ENCODE assay signal across 20 cellular contexts in the genomic region with DNA sequence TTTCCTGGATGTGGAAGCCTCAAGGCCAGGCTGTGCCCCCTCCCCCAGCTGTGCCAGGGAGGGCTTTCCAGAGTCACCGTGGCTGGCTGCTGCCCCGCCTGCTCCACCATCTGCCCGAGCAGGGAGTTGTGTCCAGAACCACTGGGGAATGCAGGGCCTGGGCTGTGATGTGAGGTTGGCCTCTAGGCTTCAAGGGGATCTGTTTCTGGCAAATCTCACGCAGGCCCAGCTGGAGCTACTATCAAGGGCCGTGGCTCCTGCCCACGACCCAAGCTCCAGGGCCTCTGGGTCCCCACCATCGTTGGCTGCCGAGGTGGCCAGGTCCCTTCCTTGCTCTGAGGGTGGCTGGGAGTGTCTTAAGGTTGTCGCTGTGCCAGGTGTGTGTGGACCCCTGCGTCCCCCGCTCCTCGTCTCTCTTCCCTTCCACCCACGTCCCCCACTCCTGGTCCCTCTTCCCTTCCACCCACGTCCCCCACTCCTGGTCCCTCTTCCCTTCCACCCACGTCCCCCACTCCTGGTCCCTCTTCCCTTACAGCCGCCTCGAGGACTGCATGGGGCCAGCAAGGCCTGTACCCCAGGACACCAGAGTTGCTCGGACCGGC. TPM values are rescaled to one million over a fixed set of nuclear protein-coding genes. Genes with fewer than 3 reads are reported as not detected.
A peak's percentile ranks its signal among the peaks of the same experiment; 100 is the strongest.
DNase-seq lines count a peak whose midpoint lies in the region; ATAC-seq and TF ChIP-seq lines count a peak whose summit lies in the region.
"Had no signal": no experiment of that assay in that cellular context is flagged by ENCODE, and none has a peak within 500 bp of the region (broad histone marks: within the 10 kb centered on the region; RNA-seq: fewer than 3 reads in every experiment).

No MANE protein-coding gene starts in this region.

- no peak overlapping the region for H3K4ac ChIP-seq in mesenchymal stem cell (ENCODE audit: low read depth in 1 of 2, low read length in 2 of 2)

- H2AK5ac ChIP-seq in mesenchymal stem cell (ENCODE audit: low read length, severe bottlenecking) = no peak overlapping the region

- H4K91ac ChIP-seq in mesenchymal stem cell (ENCODE audit: low read length) = peak overlapping the region; percentile 8

- no peak overlapping the region for H2BK120ac ChIP-seq in mesenchymal stem cell (ENCODE audit: low read depth, low read length)

- ATAC-seq in stimulated activated memory B cell treated with anti-CD40 and anti-IgM and Interleukin-4, amounts not matched to agents 10 μg/mL and 1 μg/mL and 100 μg/mL, for 72 hours = peak; percentile 62

- H3K9me3 ChIP-seq in mesenchymal stem cell (ENCODE audit: control insufficient read depth, low read length) (no peaks in the 10 kb centered on the region), GM23248 (ENCODE audit: low read depth) (no peaks in the 10 kb centered on the region)

- intact Hi-C loops in CD14-positive monocyte (cut with micrococcal nuclease) = no loop called here

- no peak overlapping the region for H3K4me3 ChIP-seq in mesenchymal stem cell (ENCODE audit: insufficient read depth in 1 of 2, low read depth in 1 of 2, low read length in 2 of 2)
- H3K4me3 ChIP-seq in GM23248 = no peak overlapping the region

- H4K20me1 ChIP-seq in GM23248 (ENCODE audit: insufficient read depth) = no peaks in the 10 kb centered on the region

- H3K4me1 ChIP-seq in mesenchymal stem cell (ENCODE audit: control insufficient read depth, insufficient read depth, low read depth, low read length) (peaks cover 1% of the 10 kb centered on the region), GM23248 (ENCODE audit: insufficient read depth) (no peaks in the 10 kb centered on the region)

- peaks cover 0 to 13% (median 2%) of the 10 kb centered on the region in 7 donors for H3K9me3 Mint-ChIP-seq in CD14-positive monocyte
- no peaks in the 10 kb centered on the region for H3K9me3 Mint-ChIP-seq in stimulated activated memory B cell treated with anti-CD40 and anti-IgM and Interleukin-4, amounts not matched to agents 10 μg/mL and 1 μg/mL and 100 μg/mL, for 72 hours

- no peak overlapping the region for H2BK15ac ChIP-seq in mesenchymal stem cell (ENCODE audit: low read depth, poor library complexity, severe bottlenecking)

- peaks cover 18 to 35% (median 28%) of the 10 kb centered on the region in 3 donors for H3K27me3 Mint-ChIP-seq in CD14-positive monocyte (ENCODE audit: low read depth in 3 of 3)
- peaks cover 63% of the 10 kb centered on the region for H3K27me3 Mint-ChIP-seq in stimulated activated memory B cell treated with anti-CD40 and anti-IgM and Interleukin-4, amounts not matched to agents 10 μg/mL and 1 μg/mL and 100 μg/mL, for 72 hours

- H2BK5ac ChIP-seq in mesenchymal stem cell (ENCODE audit: low read depth, low read length, poor library complexity, severe bottlenecking) = no peak overlapping the region

- no peak for TF ChIP-seq CTCF in CD14-positive monocyte (IDR thresholded peaks at IDR 0.05)

- no peak overlapping the region for H3K23ac ChIP-seq in mesenchymal stem cell (ENCODE audit: low read length in 2 of 2)

- peak overlapping the region; percentile 99 for H3K27ac ChIP-seq in angular gyrus (ENCODE audit: low read depth, low read length)
- no peak overlapping the region for H3K27ac ChIP-seq in mesenchymal stem cell (ENCODE audit: low read length, poor library complexity, severe bottlenecking)
- H3K27ac ChIP-seq in GM23248 = no peak overlapping the region
- H3K27ac ChIP-seq: C4-2B, HL-60, KMS-11 had no signal

- no peaks in the 10 kb centered on the region for H3K9me2 ChIP-seq in GM23248 (ENCODE audit: insufficient read depth)

- no peak overlapping the region for H4K8ac ChIP-seq in mesenchymal stem cell (ENCODE audit: low read length)

- no peak overlapping the region for H3K9ac ChIP-seq in mesenchymal stem cell (ENCODE audit: low read length)
- no peak overlapping the region for H3K9ac ChIP-seq in GM23248
- H3K9ac ChIP-seq: KMS-11 had no signal

- H3K27me3 ChIP-seq in mesenchymal stem cell (ENCODE audit: control insufficient read depth in 1 of 2, insufficient read depth in 1 of 2, low read length in 2 of 2) (peaks cover 32 to 43% of the 10 kb centered on the region in 2 experiments), GM23248 (replicated peaks; ENCODE audit: insufficient read depth) (peaks cover 11% of the 10 kb centered on the region)

- no peak overlapping the region for H3K27ac Mint-ChIP-seq in CD14-positive monocyte
- no peak overlapping the region for H3K27ac Mint-ChIP-seq in stimulated activated memory B cell treated with anti-CD40 and anti-IgM and Interleukin-4, amounts not matched to agents 10 μg/mL and 1 μg/mL and 100 μg/mL, for 72 hours

- DNase-seq in CD14-positive monocyte (ENCODE audit: low spot score) (peak; percentile 40), mesenchymal stem cell (no peak), inferior parietal cortex (ENCODE audit: extremely low spot score) (no peak), HCEC 1CT (no peak), GM23248 (no peak)
- DNase-seq: DMS79 treated with DMSO at 0.1 percent for 48 hours, H7, NCI-H1105, NCI-H146, NCI-H2029, NCI-H226, NCI-H510A treated with DMSO at 0.1 percent for 48 hours, NCI-H82, SHP77 had no signal

- H3K36me3 Mint-ChIP-seq in CD14-positive monocyte = peaks cover 0 to 3% of the 10 kb centered on the region in 2 donors
- no peaks in the 10 kb centered on the region for H3K36me3 Mint-ChIP-seq in stimulated activated memory B cell treated with anti-CD40 and anti-IgM and Interleukin-4, amounts not matched to agents 10 μg/mL and 1 μg/mL and 100 μg/mL, for 72 hours

- no peak overlapping the region for H2AFZ ChIP-seq in mesenchymal stem cell (ENCODE audit: low read depth, low read length)
- no peak overlapping the region for H2AFZ ChIP-seq in GM23248

- no peaks in the 10 kb centered on the region for H3K79me1 ChIP-seq in mesenchymal stem cell (replicated peaks; ENCODE audit: low read length, poor library complexity, severe bottlenecking)

- H3K18ac ChIP-seq in mesenchymal stem cell (ENCODE audit: low read depth in 1 of 2, low read length in 2 of 2) = no peak overlapping the region

- H3K4me1 Mint-ChIP-seq in CD14-positive monocyte = peaks cover 2% of the 10 kb centered on the region
- H3K4me1 Mint-ChIP-seq in stimulated activated memory B cell treated with anti-CD40 and anti-IgM and Interleukin-4, amounts not matched to agents 10 μg/mL and 1 μg/mL and 100 μg/mL, for 72 hours = peaks cover 7% of the 10 kb centered on the region

- H3K79me2 ChIP-seq in GM23248 (ENCODE audit: insufficient read depth) = no peaks in the 10 kb centered on the region

- H3K4me2 ChIP-seq in mesenchymal stem cell (ENCODE audit: low read length, poor library complexity, severe bottlenecking) (no peak overlapping the region), GM23248 (ENCODE audit: unreplicated experiment) (no peak overlapping the region)
- H3K4me2 ChIP-seq: KMS-11 had no signal

- in situ Hi-C loops in GM23248 (cut with MboI) = no loop called here

- H3K4me3 Mint-ChIP-seq in CD14-positive monocyte = no peak overlapping the region
- no peak overlapping the region for H3K4me3 Mint-ChIP-seq in stimulated activated memory B cell treated with anti-CD40 and anti-IgM and Interleukin-4, amounts not matched to agents 10 μg/mL and 1 μg/mL and 100 μg/mL, for 72 hours

- H3F3A ChIP-seq in GM23248 (ENCODE audit: insufficient read depth) = no peaks in the 10 kb centered on the region

- H3K36me3 ChIP-seq in mesenchymal stem cell (ENCODE audit: control insufficient read depth in 1 of 2, insufficient read depth in 2 of 2, low read depth in 1 of 2, low read length in 2 of 2) (peaks cover 0 to under 1% of the 10 kb centered on the region in 2 experiments), GM23248 (ENCODE audit: low read depth) (no peaks in the 10 kb centered on the region)

- WGBS in mesenchymal stem cell = 80% methylated on average over 15 of the region's 19 CpGs
- WGBS in GM23248 (ENCODE audit: low coverage in 1 of 2, low lambda C conversion rate in 2 of 2, missing lambda C conversion rate in 2 of 2), 2 experiments = 46 to 49% methylated on average over 9 to 19 of the region's 19 CpGs

- no peak overlapping the region for H2BK12ac ChIP-seq in mesenchymal stem cell (ENCODE audit: low read length in 2 of 2)

- no peak overlapping the region for H3K14ac ChIP-seq in mesenchymal stem cell (ENCODE audit: low read length in 2 of 2)

RNA-seq across cellular contexts. Expression of a gene that starts 6.1 kb away (rescaled TPM):
- polyA plus RNA-seq in CD14-positive monocyte (not detected), GM23248 (2016; fragmentation: Nextera tagmentation; extraction: Ambion mirVana) (not detected in 2 replicates)
- polyA plus RNA-seq in mesenchymal stem cell (2013, experiment 1 of 2) = 1.2 TPM
- polyA plus RNA-seq in mesenchymal stem cell (2013, experiment 2 of 2) = 0.77 TPM
- 0.11 and 0.13 TPM in 2 replicates for total RNA-seq in GM23248 (2014; rRNA removed; shearing (Covaris generic))
- total RNA-seq: OCI-LY7 had no signal
